In genomic region chr1:244918422-244919319, GRCh38 we compare ENCODE assay signal across 8 cellular contexts. TPM values are rescaled to one million over a fixed set of nuclear protein-coding genes. Genes with fewer than 3 reads are reported as not detected.
DNase-seq lines count a peak whose midpoint lies in the region; ATAC-seq and TF ChIP-seq lines count a peak whose summit lies in the region.

No MANE protein-coding gene starts in this region.

- H3K9me3 ChIP-seq in CD4-positive, alpha-beta T cell (ENCODE audit: control insufficient read depth, low read length): no peaks in the 10 kb centered on the region
- no peaks in the 10 kb centered on the region for H3K9me3 ChIP-seq in sigmoid colon

- H3K27me3 Mint-ChIP-seq in CD4-positive, alpha-beta T cell: peaks cover 16% of the 10 kb centered on the region

- H3K4me1 Mint-ChIP-seq in CD4-positive, alpha-beta T cell (ENCODE audit: low read depth): peaks cover 10% of the 10 kb centered on the region

- DNase-seq in CD4-positive, alpha-beta T cell: peak; percentile 22 to 74 (median 58)
- peak; percentile 31 for DNase-seq in Jurkat, Clone E6-1 (ENCODE audit: low read depth, low spot score)
- DNase-seq in T follicular helper cell (ENCODE audit: low read depth) (peak; percentile 56), amniotic stem cell (lab: John Stamatoyannopoulos, UW) (peak; percentile 10), hepatic stellate cell (ENCODE audit: low spot score) (peak; percentile 38), sigmoid colon (peak; percentile 59), NCI-H526 treated with DMSO at 0.1 percent for 48 hours (lab: John Stamatoyannopoulos, UW) (no peak)

- TF ChIP-seq EP300 in sigmoid colon (IDR thresholded peaks at IDR 0.05): no peak

- no peaks in the 10 kb centered on the region for H3K36me3 ChIP-seq in sigmoid colon

- H3K27ac Mint-ChIP-seq in CD4-positive, alpha-beta T cell: peak overlapping the region; percentile 56

- TF ChIP-seq POLR2A in sigmoid colon (IDR thresholded peaks at IDR 0.05): no peak

- peak overlapping the region; percentile 51 for H3K4me3 ChIP-seq in Jurkat, Clone E6-1 (ENCODE audit: low read length)
- peak overlapping the region; percentile 27 to 64 (median 49) for H3K4me3 ChIP-seq in sigmoid colon

- no peak overlapping the region for H3K27ac ChIP-seq in CD4-positive, alpha-beta T cell (ENCODE audit: low read depth, low read length)
- peak overlapping the region in 2 of 4 donors; percentile 20 to 22 for H3K27ac ChIP-seq in sigmoid colon

- WGBS in sigmoid colon, 2 donors: 2 to 4% methylated on average over 62 of the region's 62 CpGs

- intact Hi-C loops in CD4-positive, alpha-beta T cell (cut with DNase I, micrococcal nuclease): loop anchor here (1.0 to 2.0 kb wide), 4 partner anchors 50 to 84 kb away; partner anchors contain the start of genes COX20 (in 2 of the 2) and HNRNPU (in 1 of the 2)
- intact Hi-C loops in sigmoid colon (cut with DNase I): loop anchor here (5.0 kb wide), 2 partner anchors 49 to 51 kb away; a partner anchor contains a TSS

- ATAC-seq in CD4-positive, alpha-beta T cell (ENCODE audit: poor library complexity): peak; percentile 98
- peak; percentile 61 for ATAC-seq in GM19467 (IDR thresholded peaks at IDR 0.05; ENCODE audit: unreplicated experiment)

- no peak for TF ChIP-seq CTCF in CD4-positive, alpha-beta T cell (IDR thresholded peaks at IDR 0.05)
- TF ChIP-seq CTCF in sigmoid colon (IDR thresholded peaks at IDR 0.05): no peak

- POLR2A ChIA-PET in CD4-positive, alpha-beta T cell (lab: Charles Lee): interaction anchor here (1.1 to 5.3 kb wide), 5 partner anchors 51 to 83 kb away, joined by 3 to 58 read pairs (median 23); partner anchors contain the start of genes COX20 and HNRNPU

- H3K36me3 Mint-ChIP-seq in CD4-positive, alpha-beta T cell (ENCODE audit: low read depth): no peaks in the 10 kb centered on the region

- H3K4me1 ChIP-seq in sigmoid colon: peaks cover 0 to 9% (median 7%) of the 10 kb centered on the region in 4 donors

- no peaks in the 10 kb centered on the region for H3K27me3 ChIP-seq in CD4-positive, alpha-beta T cell (ENCODE audit: control insufficient read depth, insufficient read depth, low read length)
- H3K27me3 ChIP-seq in sigmoid colon: no peaks in the 10 kb centered on the region

- peak overlapping the region; percentile 90 for H3K4me3 Mint-ChIP-seq in CD4-positive, alpha-beta T cell

- H3K9me3 Mint-ChIP-seq in CD4-positive, alpha-beta T cell: no peaks in the 10 kb centered on the region

- CTCF ChIA-PET in CD4-positive, alpha-beta T cell (lab: Charles Lee): interaction anchor here (0.6 to 2.1 kb wide), 8 partner anchors 51 to 124 kb away, joined by 3 to 9 read pairs (median 3); partner anchors contain the start of gene COX20

RNA-seq across cellular contexts. Expression of gene HNRNPU, which starts 54.3 kb away (rescaled TPM):
- total RNA-seq in CD4-positive, alpha-beta T cell: 100 to 1,000 TPM; 415 TPM
- polyA plus RNA-seq in Jurkat, Clone E6-1 (2012; ENCODE audit: insufficient read depth, insufficient read length): 519 TPM
- total RNA-seq in sigmoid colon: 100 to 1,000 TPM; 264 to 339 (median 282) TPM
- polyA plus RNA-seq in sigmoid colon: 100 to 1,000 TPM in 1 of 3 donors, 10 to 100 TPM in 2; 71.0 to 201 (median 82.3) TPM
